1 cellular context compared by ENCODE assay signal in genomic region chr1:150972417-150972940, GRCh38.
TF ChIP-seq lines count a peak whose summit lies in the region.

No MANE protein-coding gene starts in this region.

TF ChIP-seq in endothelial cell of umbilical vein, 7 proteins besides CTCF, POLR2A, EP300 and RAD21:
- TF ChIP-seq GATA2 (IDR thresholded peaks at IDR 0.05; ENCODE audit: insufficient read depth, insufficient read length, low read depth, low read length) (no peak), MAX (IDR thresholded peaks at IDR 0.05; ENCODE audit: insufficient read depth, insufficient read length) (no peak), FOS (IDR thresholded peaks at IDR 0.05; ENCODE audit: borderline replicate concordance, insufficient read depth, low read length) (no peak), JUN (IDR thresholded peaks at IDR 0.05; ENCODE audit: borderline replicate concordance, insufficient read depth, insufficient read length, low read depth) (no peak), POLR2AphosphoS5 (IDR thresholded peaks at IDR 0.05; ENCODE audit: insufficient read depth, low read depth, low read length) (no peak), EZH2 (IDR thresholded peaks at IDR 0.05; ENCODE audit: borderline replicate concordance, low read depth, low read length, severe bottlenecking) (no peak), MYC (IDR thresholded peaks at IDR 0.05; ENCODE audit: low read depth, low read length) (no peak)
